Comparison of ENCODE assay signal across 16 cellular contexts in the genomic region with DNA sequence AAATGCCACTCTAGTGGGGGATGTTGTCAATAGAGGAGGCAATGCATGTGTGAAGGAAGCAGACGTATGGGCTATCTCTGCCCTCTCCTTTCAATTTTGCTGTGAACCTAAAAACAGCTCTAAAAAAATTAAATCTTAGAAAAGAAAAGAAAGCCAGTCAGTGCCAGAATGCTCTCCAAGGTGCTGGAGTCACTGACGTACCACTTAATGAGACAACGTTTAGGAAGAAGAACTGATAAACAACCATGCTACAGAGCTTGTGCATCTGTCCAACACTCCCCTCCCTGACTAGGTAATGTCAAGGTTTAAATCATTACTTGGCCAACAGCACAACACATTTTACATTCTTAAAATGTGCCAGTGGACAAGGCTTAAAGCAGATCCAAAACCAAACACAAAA.
"Had no signal": no experiment of that assay in that cellular context is flagged by ENCODE, and none has a peak within 500 bp of the region (broad histone marks: within the 10 kb centered on the region; RNA-seq: fewer than 3 reads in every experiment).

No MANE protein-coding gene starts in this region.

- H3K9me3 Mint-ChIP-seq: activated naive CD4-positive, alpha-beta T cell treated with anti-CD3 and anti-CD28 coated beads, Interleukin-2, amount 10 ng/mL, durations not matched to agents 7 days and 5 days; activated T-helper 2 cell treated with anti-CD3 and anti-CD28 coated beads, Interferon-gamma antibody, Interleukin-2, Interleukin-4, amounts not matched to agents 10 μg/mL and 5 μg/mL and 100 μg/mL, durations not matched to agents 14 hours and 24 hours and 36 hours had no signal

- H2AFZ ChIP-seq: parathyroid adenoma had no signal

- H3K4me3 ChIP-seq: esophagus muscularis mucosa, heart left ventricle, tibial artery, uterus had no signal

- FAIRE-seq: endometrium, keratinocyte, small intestine had no signal

- H3K27me3 ChIP-seq: esophagus muscularis mucosa, heart left ventricle, tibial artery, uterus had no signal

- H3K4me1 ChIP-seq: parathyroid adenoma, uterus had no signal

- H3K36me3 ChIP-seq: uterus had no signal

- H3K9me3 ChIP-seq: esophagus muscularis mucosa, heart left ventricle, tibial artery, uterus had no signal

- H3K4me3 Mint-ChIP-seq: activated naive CD4-positive, alpha-beta T cell treated with anti-CD3 and anti-CD28 coated beads, Interleukin-2, amount 10 ng/mL, durations not matched to agents 7 days and 5 days had no signal

- H3K27ac Mint-ChIP-seq: activated naive CD4-positive, alpha-beta T cell treated with anti-CD3 and anti-CD28 coated beads, Interleukin-2, amount 10 ng/mL, durations not matched to agents 7 days and 5 days; activated T-helper 2 cell treated with anti-CD3 and anti-CD28 coated beads, Interferon-gamma antibody, Interleukin-2, Interleukin-4, amounts not matched to agents 10 μg/mL and 5 μg/mL and 100 μg/mL, durations not matched to agents 14 hours and 24 hours and 36 hours had no signal

- DNase-seq: activated naive CD4-positive, alpha-beta T cell treated with anti-CD3 and anti-CD28 coated beads, Interleukin-2, amount 10 ng/mL, durations not matched to agents 7 days and 5 days; amygdala; foreskin melanocyte; heart left ventricle; left ventricle myocardium superior; midbrain; retina; small intestine; T-helper 2 cell; tibial artery; uterus had no signal

- H3K27ac ChIP-seq: esophagus muscularis mucosa, heart left ventricle, parathyroid adenoma, tibial artery, uterus had no signal

- H3K27me3 Mint-ChIP-seq: activated naive CD4-positive, alpha-beta T cell treated with anti-CD3 and anti-CD28 coated beads, Interleukin-2, amount 10 ng/mL, durations not matched to agents 7 days and 5 days had no signal

- ATAC-seq: heart left ventricle, left ventricle myocardium superior had no signal
